9 cellular contexts compared by ENCODE assay signal in genomic region chrX:75603833-75604232, GRCh38.
DNase-seq lines count a peak whose midpoint lies in the region; ATAC-seq and TF ChIP-seq lines count a peak whose summit lies in the region.
"Had no signal": no experiment of that assay in that cellular context is flagged by ENCODE, and none has a peak within 500 bp of the region (broad histone marks: within the 10 kb centered on the region; RNA-seq: fewer than 3 reads in every experiment).

No MANE protein-coding gene starts in this region.

- no peaks in the 10 kb centered on the region for H3K4me1 ChIP-seq in OCI-LY1 (ENCODE audit: insufficient read depth, low read length, severe bottlenecking)
- H3K4me1 ChIP-seq in esophagus muscularis mucosa, result no peaks in the 10 kb centered on the region
- no peaks in the 10 kb centered on the region for H3K4me1 ChIP-seq in prostate gland (replicated peaks)

- H3K27me3 ChIP-seq in OCI-LY1 (ENCODE audit: insufficient read depth, low read length), result no peaks in the 10 kb centered on the region
- H3K27me3 ChIP-seq in esophagus muscularis mucosa, result no peaks in the 10 kb centered on the region
- no peaks in the 10 kb centered on the region for H3K27me3 ChIP-seq in prostate gland (replicated peaks; ENCODE audit: insufficient read depth)

- no peak overlapping the region for H2AFZ ChIP-seq in OCI-LY1 (ENCODE audit: low read length)

- intact Hi-C loops in esophagus muscularis mucosa (cut with DNase I), result no loop called here
- intact Hi-C loops in prostate gland (cut with DNase I), result loop anchor here (5.0 to 10.0 kb wide), 3 partner anchors 79 to 1222 kb away; partner anchors contain the start of genes ABCB7 and ZDHHC15

- peak; percentile 47 for ATAC-seq in GM21786 (IDR thresholded peaks at IDR 0.05; ENCODE audit: unreplicated experiment)
- no peak for ATAC-seq in HG03469 (IDR thresholded peaks at IDR 0.05; ENCODE audit: unreplicated experiment)
- no peak for ATAC-seq in GM19397 (IDR thresholded peaks at IDR 0.05; ENCODE audit: unreplicated experiment)

- TF ChIP-seq CTCF in OCI-LY1 (IDR thresholded peaks at IDR 0.05; ENCODE audit: low read length) (peak; percentile 52), esophagus muscularis mucosa (IDR thresholded peaks at IDR 0.05) (peak; percentile 56 to 75 (median 66)), prostate gland (IDR thresholded peaks at IDR 0.05) (peak in 3 of 4 experiments; percentile 45 to 54 (median 51))

- no peak for TF ChIP-seq EP300 in esophagus muscularis mucosa (IDR thresholded peaks at IDR 0.05)

- no peak for TF ChIP-seq POLR2A in esophagus muscularis mucosa (IDR thresholded peaks at IDR 0.05; ENCODE audit: low read depth)
- TF ChIP-seq POLR2A in prostate gland (IDR thresholded peaks at IDR 0.05), result no peak

- DNase-seq in COLO829 (ENCODE audit: low spot score), result peak; percentile 11
- DNase-seq in esophagus muscularis mucosa (ENCODE audit: extremely low spot score), result no peak
- DNase-seq in prostate gland (ENCODE audit: low spot score), result no peak
- DNase-seq in activated T-cell treated with anti-CD3 and anti-CD28 coated beads, Interleukin-2, amount 50 U/mL, for 48 hours, result no peak

- H4K20me1 ChIP-seq in OCI-LY1 (ENCODE audit: insufficient read depth, low read length), result no peaks in the 10 kb centered on the region

- H3K4me3 ChIP-seq in OCI-LY1 (ENCODE audit: low read depth, low read length, poor library complexity, severe bottlenecking), result no peak overlapping the region
- no peak overlapping the region for H3K4me3 ChIP-seq in esophagus muscularis mucosa
- no peak overlapping the region for H3K4me3 ChIP-seq in prostate gland

- H3K4me2 ChIP-seq in OCI-LY1 (ENCODE audit: low read length), result no peak overlapping the region

- H3K36me3 ChIP-seq in OCI-LY1 (ENCODE audit: insufficient read depth, low read length) (no peaks in the 10 kb centered on the region), esophagus muscularis mucosa (no peaks in the 10 kb centered on the region), prostate gland (no peaks in the 10 kb centered on the region)

- H3K9ac ChIP-seq in OCI-LY1 (ENCODE audit: low read length), result no peak overlapping the region

- H3K27ac ChIP-seq in OCI-LY1 (ENCODE audit: low read depth, low read length, poor library complexity, severe bottlenecking) (no peak overlapping the region), esophagus muscularis mucosa (replicated peaks in 1 of 4) (no peak overlapping the region), prostate gland (no peak overlapping the region)
- H3K27ac ChIP-seq: epithelial cell of prostate had no signal

- H3K79me2 ChIP-seq in OCI-LY1 (ENCODE audit: insufficient read depth, low read length), result no peaks in the 10 kb centered on the region

- H3K9me2 ChIP-seq in OCI-LY1 (ENCODE audit: low read depth, low read length), result no peaks in the 10 kb centered on the region

- H3K9me3 ChIP-seq in OCI-LY1 (ENCODE audit: low read length), result no peaks in the 10 kb centered on the region
- no peaks in the 10 kb centered on the region for H3K9me3 ChIP-seq in esophagus muscularis mucosa
- no peaks in the 10 kb centered on the region for H3K9me3 ChIP-seq in prostate gland

- no peaks in the 10 kb centered on the region for H3F3A ChIP-seq in OCI-LY1 (ENCODE audit: insufficient read depth, low read length)
